29 cellular contexts compared by ENCODE assay signal in genomic region chr2:73487112-73487657, GRCh38.
"Had no signal": no experiment of that assay in that cellular context is flagged by ENCODE, and none has a peak within 500 bp of the region (broad histone marks: within the 10 kb centered on the region; RNA-seq: fewer than 3 reads in every experiment).

No MANE protein-coding gene starts in this region.

- H3K9me3 ChIP-seq: esophagus squamous epithelium, gastroesophageal sphincter had no signal

- DNase-seq: activated B cell treated with CpG ODN at 0.5 μM for 24 hours; activated CD4-positive, alpha-beta T cell treated with anti-CD3 and anti-CD28 coated beads for 48 hours; activated CD4-positive, alpha-beta T cell treated with anti-CD3 and anti-CD28 coated beads, Interleukin-2, amount 50 U/mL, for 1 hour; activated CD4-positive, alpha-beta T cell treated with anti-CD3 and anti-CD28 coated beads, Interleukin-2, amount 50 U/mL, for 48 hours; activated CD8-positive, alpha-beta memory T cell treated with anti-CD3 and anti-CD28 coated beads for 24 hours; activated CD8-positive, alpha-beta T cell treated with anti-CD3 and anti-CD28 coated beads for 36 hours; activated effector memory CD4-positive, alpha-beta T cell treated with Interleukin-2 at 50 U/mL for 16 hours; activated gamma-delta T cell treated with Interleukin-2 at 50 U/mL for 16 hours; activated naive CD4-positive, alpha-beta T cell treated with anti-CD3 and anti-CD28 coated beads, Interleukin-2, amount 50 U/mL, for 16 hours; activated naive CD4-positive, alpha-beta T cell treated with Interleukin-2 at 50 U/mL for 16 hours; activated T-cell treated with anti-CD3 and anti-CD28 coated beads, Interleukin-2, amount 50 U/mL, for 4 hours; amniotic stem cell; anterior cingulate cortex; brain microvascular endothelial cell; dorsolateral prefrontal cortex; effector memory CD4-positive, alpha-beta T cell; endodermal cell; esophagus squamous epithelium; foreskin melanocyte; T-helper 1 cell; T-helper 17 cell; T1000; WERI-Rb-1 had no signal

- ATAC-seq: activated CD4-positive, CD25-positive, alpha-beta regulatory T cell treated with anti-CD3 and anti-CD28 coated beads, Interleukin-2, amount 50 U/mL, for 24 hours; activated CD8-positive, alpha-beta T cell treated with anti-CD3 and anti-CD28 coated beads for 36 hours; activated T-cell treated with anti-CD3 and anti-CD28 coated beads, Interleukin-2, amount 50 U/mL, for 4 hours; activated T-helper 17 cell treated with anti-CD3 and anti-CD28 coated beads, Interleukin-2, amount 50 U/mL, for 72 hours; gastroesophageal sphincter; T-helper 17 cell had no signal

- H3K27me3 ChIP-seq: brain microvascular endothelial cell, dorsolateral prefrontal cortex, esophagus squamous epithelium, gastroesophageal sphincter had no signal

- H3K4me3 ChIP-seq: coronary artery, dorsolateral prefrontal cortex, esophagus squamous epithelium, gastroesophageal sphincter had no signal

- H3K4me1 ChIP-seq: esophagus squamous epithelium, gastroesophageal sphincter had no signal

- H3K27ac ChIP-seq: brain microvascular endothelial cell, coronary artery, dorsolateral prefrontal cortex, esophagus squamous epithelium, gastroesophageal sphincter, WERI-Rb-1 had no signal

- FAIRE-seq: astrocyte, bronchial epithelial cell had no signal
